4 cellular contexts compared by ENCODE assay signal in the genomic region with DNA sequence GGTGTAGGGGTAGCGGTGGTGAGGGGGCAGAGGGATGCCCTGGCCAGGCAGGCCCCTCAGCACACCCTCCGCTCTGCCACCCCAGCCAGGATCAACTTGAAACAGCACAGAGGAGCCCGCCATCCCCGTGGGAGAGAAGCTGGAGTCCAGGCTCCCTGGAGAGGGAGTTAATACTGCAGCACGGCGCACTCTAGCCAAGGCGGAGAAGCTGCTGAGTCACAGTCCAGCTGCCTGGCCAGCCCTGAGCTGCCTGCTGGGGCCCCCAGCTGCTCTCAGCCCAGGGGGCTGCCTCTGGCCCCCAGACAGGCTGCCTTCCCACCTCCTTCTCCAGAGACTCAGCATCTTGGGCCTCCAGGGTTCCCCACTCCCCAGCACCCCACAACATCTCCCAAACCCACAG. TPM values are rescaled to one million over a fixed set of nuclear protein-coding genes. Genes with fewer than 3 reads are reported as not detected.
"Had no signal": no experiment of that assay in that cellular context is flagged by ENCODE, and none has a peak within 500 bp of the region (broad histone marks: within the 10 kb centered on the region; RNA-seq: fewer than 3 reads in every experiment).

No MANE protein-coding gene starts in this region.

RNA-seq across cellular contexts. Expression of a gene that starts 36.6 kb away (rescaled TPM):
- total RNA-seq: GM23248, H4, HFFc6 had no signal
- polyA plus RNA-seq: GM23248, IgD-negative memory B cell had no signal
